In the genomic region with DNA sequence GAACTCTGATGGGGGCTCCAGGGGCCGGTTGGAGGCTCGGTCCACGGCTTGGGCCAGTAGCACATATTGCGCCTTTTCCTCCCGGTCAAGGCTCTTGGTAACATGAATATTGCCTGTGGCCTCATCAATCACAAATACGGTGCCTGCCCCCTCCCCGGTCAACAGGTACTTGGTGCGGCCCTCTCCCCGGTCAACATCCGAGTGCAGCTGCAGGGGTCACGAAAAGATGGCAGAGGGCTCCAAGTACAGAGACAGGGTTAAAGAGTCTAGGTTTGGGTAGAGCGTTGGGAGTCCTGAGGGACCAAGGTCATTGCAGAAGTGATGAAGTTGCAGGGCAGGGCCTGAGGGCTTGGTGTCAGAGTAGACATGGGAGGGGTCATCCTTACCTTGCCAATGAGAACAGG, we compare ENCODE assay signal across 22 cellular contexts. TPM values are rescaled to one million over a fixed set of nuclear protein-coding genes. Genes with fewer than 3 reads are reported as not detected.
DNase-seq lines count a peak whose midpoint lies in the region; ATAC-seq, FAIRE-seq and TF ChIP-seq lines count a peak whose summit lies in the region.
"Had no signal": no experiment of that assay in that cellular context is flagged by ENCODE, and none has a peak within 500 bp of the region (broad histone marks: within the 10 kb centered on the region; RNA-seq: fewer than 3 reads in every experiment).

No MANE protein-coding gene starts in this region.

- H3K9me3 Mint-ChIP-seq in stimulated activated memory B cell treated with anti-CD40 and anti-IgM and Interleukin-4, amounts not matched to agents 10 μg/mL and 1 μg/mL and 100 μg/mL, for 72 hours = no peaks in the 10 kb centered on the region
- H3K9me3 Mint-ChIP-seq: CD4-positive, CD25-positive, alpha-beta regulatory T cell; GM23338; T-cell had no signal

- in situ Hi-C loops in transverse colon (cut with MboI; ENCODE audit: low pct_ligation_motif_present in 1 of 4, low pct_unique_long_range_greater_than_20kb in 1 of 4, low sequenced_read_pairs in 3 of 4) = no loop called here

- 0 out of 22 replicates have a peak overlapping the region, but pooled peaks of 1 of the 11 experiments have one; percentile 29 for H3K27ac ChIP-seq in BLaER1 treated with 17β-estradiol and CSF1 and Interleukin-3, amounts not matched to agents 10 nM and 100 nM
- H3K27ac ChIP-seq in KMS-11 (no peak overlapping the region), kidney (ENCODE audit: low read depth in 2 of 2, low read length in 2 of 2) (no peak overlapping the region), osteoblast (ENCODE audit: low read depth, low read length) (no peak overlapping the region), transverse colon (no peak overlapping the region)

- peak overlapping the region in 6 of 11 experiments; percentile 96 to 100 (median 100); a peak in 10 of 22 replicates for H3K4me2 ChIP-seq in BLaER1 treated with 17β-estradiol and CSF1 and Interleukin-3, amounts not matched to agents 10 nM and 100 nM
- H3K4me2 ChIP-seq in KMS-11 (peak overlapping the region; percentile 96; the same call in 1 of the 2 replicates), osteoblast (ENCODE audit: insufficient read depth, low read length) (no peak overlapping the region)

- TF ChIP-seq EP300 in transverse colon (IDR thresholded peaks at IDR 0.05; ENCODE audit: low read depth) = no peak

- ATAC-seq in stimulated activated memory B cell treated with anti-CD40 and anti-IgM and Interleukin-4, amounts not matched to agents 10 μg/mL and 1 μg/mL and 100 μg/mL, for 72 hours = no peak

- TF ChIP-seq CTCF in KMS-11 (conservative IDR thresholded peaks at IDR 0.05; ENCODE audit: low read depth, low read length) (no peak), kidney (IDR thresholded peaks at IDR 0.05; ENCODE audit: borderline replicate concordance, extremely low read depth, insufficient read depth) (no peak), osteoblast (IDR thresholded peaks at IDR 0.05; ENCODE audit: extremely low read depth, low read depth, low read length) (no peak), transverse colon (IDR thresholded peaks at IDR 0.05) (no peak)

- intact Hi-C loops in kidney (cut with DNase I) = loop anchor here (5.0 kb wide), 1 partner anchor 68 kb away; no protein-coding TSS in a partner anchor
- intact Hi-C loops in transverse colon (cut with DNase I; ENCODE audit: low total_unique reads) = no loop called here

- peaks cover 12% of the 10 kb centered on the region for H3K27me3 Mint-ChIP-seq in stimulated activated memory B cell treated with anti-CD40 and anti-IgM and Interleukin-4, amounts not matched to agents 10 μg/mL and 1 μg/mL and 100 μg/mL, for 72 hours
- H3K27me3 Mint-ChIP-seq: CD4-positive, CD25-positive, alpha-beta regulatory T cell; T-cell had no signal

- TF ChIP-seq POLR2A in transverse colon (IDR thresholded peaks at IDR 0.05) = no peak

- H3K9ac ChIP-seq in BLaER1 treated with 17β-estradiol and CSF1 and Interleukin-3, amounts not matched to agents 10 nM and 100 nM = peak overlapping the region in 3 of 11 experiments; percentile 26 to 82 (median 81); a peak in 4 of 22 replicates
- H3K9ac ChIP-seq in KMS-11 = no peak overlapping the region
- no peak overlapping the region for H3K9ac ChIP-seq in kidney (ENCODE audit: low read length in 2 of 2)

- DNase-seq in kidney (peak; percentile 49), osteoblast (ENCODE audit: insufficient read length, low spot score, missing footprints) (peak; percentile 58), cerebellar nuclear complex (lab: John Stamatoyannopoulos, UW) (no peak), transverse colon (no peak)
- DNase-seq: Caco-2; CD4-positive, CD25-positive, alpha-beta regulatory T cell; MM.1S; NCI-H1048; NCI-H1417 treated with DMSO at 0.1 percent for 48 hours; NCI-H187; NCI-H748 treated with DMSO at 0.1 percent for 48 hours; NK-92 treated with Interleukin-12 subunit alpha and Interleukin-12 subunit beta, amount 100 ng/mL, for 24 hours had no signal

- H2AFZ ChIP-seq in KMS-11 (ENCODE audit: low read depth) (no peak overlapping the region), osteoblast (ENCODE audit: low read length) (no peak overlapping the region)
- H2AFZ ChIP-seq: GM23338 had no signal

- H3K9me3 ChIP-seq in BLaER1 treated with 17β-estradiol and CSF1 and Interleukin-3, amounts not matched to agents 10 nM and 100 nM (replicated peaks in 1 of 11) = no peaks in the 10 kb centered on the region
- no peaks in the 10 kb centered on the region for H3K9me3 ChIP-seq in kidney (ENCODE audit: control insufficient read depth in 1 of 2, low read length in 2 of 2)
- no peaks in the 10 kb centered on the region for H3K9me3 ChIP-seq in osteoblast (ENCODE audit: low read depth, low read length)
- no peaks in the 10 kb centered on the region for H3K9me3 ChIP-seq in transverse colon
- H3K9me3 ChIP-seq: Caco-2, HAP-1 had no signal

- no peak for FAIRE-seq in kidney (lab: Jason Lieb, UNC)
- FAIRE-seq: A204.1 had no signal

- peaks cover 15% of the 10 kb centered on the region for H3K36me3 Mint-ChIP-seq in stimulated activated memory B cell treated with anti-CD40 and anti-IgM and Interleukin-4, amounts not matched to agents 10 μg/mL and 1 μg/mL and 100 μg/mL, for 72 hours
- H3K36me3 Mint-ChIP-seq: CD4-positive, CD25-positive, alpha-beta regulatory T cell had no signal

- H3K27me3 ChIP-seq in BLaER1 treated with 17β-estradiol and CSF1 and Interleukin-3, amounts not matched to agents 10 nM and 100 nM = peaks cover 3 to 11% (median 8%) of the 10 kb centered on the region in 11 experiments; a peak in 15 of 22 replicates
- H3K27me3 ChIP-seq in KMS-11 (ENCODE audit: insufficient read depth, low read depth) = no peaks in the 10 kb centered on the region
- H3K27me3 ChIP-seq in osteoblast (ENCODE audit: insufficient read depth, low read length) = no peaks in the 10 kb centered on the region
- H3K27me3 ChIP-seq in transverse colon = no peaks in the 10 kb centered on the region

- no peak overlapping the region for H3K27ac Mint-ChIP-seq in stimulated activated memory B cell treated with anti-CD40 and anti-IgM and Interleukin-4, amounts not matched to agents 10 μg/mL and 1 μg/mL and 100 μg/mL, for 72 hours
- H3K27ac Mint-ChIP-seq: GM23338, T-cell had no signal

- 94 to 98% methylated on average over 7 to 12 of the region's 12 CpGs for WGBS in transverse colon (ENCODE audit: low coverage in 1 of 2), 2 donors

- H3K79me2 ChIP-seq in KMS-11 (ENCODE audit: insufficient read depth, low read depth) (no peaks in the 10 kb centered on the region), osteoblast (ENCODE audit: insufficient read depth, low read length) (no peaks in the 10 kb centered on the region)

- peaks cover 25% of the 10 kb centered on the region for H3K4me1 Mint-ChIP-seq in stimulated activated memory B cell treated with anti-CD40 and anti-IgM and Interleukin-4, amounts not matched to agents 10 μg/mL and 1 μg/mL and 100 μg/mL, for 72 hours

- H4K20me1 ChIP-seq in BLaER1 treated with 17β-estradiol and CSF1 and Interleukin-3, amounts not matched to agents 10 nM and 100 nM = peaks cover 20 to 48% (median 27%) of the 10 kb centered on the region in 11 experiments; a peak in 21 of 22 replicates
- no peaks in the 10 kb centered on the region for H4K20me1 ChIP-seq in KMS-11 (ENCODE audit: insufficient read depth)
- peaks cover 14% of the 10 kb centered on the region for H4K20me1 ChIP-seq in osteoblast (ENCODE audit: insufficient read depth, low read length)

- H3K4me1 ChIP-seq in BLaER1 treated with 17β-estradiol and CSF1 and Interleukin-3, amounts not matched to agents 10 nM and 100 nM = peaks cover 19 to 55% (median 36%) of the 10 kb centered on the region in 10 experiments; a peak in 19 of 20 replicates
- peaks cover 12% of the 10 kb centered on the region for H3K4me1 ChIP-seq in KMS-11 (ENCODE audit: low read depth, poor library complexity, severe bottlenecking)
- H3K4me1 ChIP-seq in kidney (ENCODE audit: control insufficient read depth in 1 of 2, insufficient read depth in 1 of 2, low read depth in 1 of 2, low read length in 2 of 2) = peaks cover 4 to 8% of the 10 kb centered on the region in 2 donors
- H3K4me1 ChIP-seq in osteoblast (ENCODE audit: insufficient read depth, low read length) = peaks cover 19% of the 10 kb centered on the region
- H3K4me1 ChIP-seq in transverse colon = peaks cover 10 to 26% (median 17%) of the 10 kb centered on the region in 4 donors

- H3K4me3 ChIP-seq in BLaER1 treated with 17β-estradiol and CSF1 and Interleukin-3, amounts not matched to agents 10 nM and 100 nM = no peak overlapping the region
- no peak overlapping the region for H3K4me3 ChIP-seq in KMS-11 (IDR thresholded peaks at IDR 0.05; ENCODE audit: insufficient read depth, low read depth, low read length)
- no peak overlapping the region for H3K4me3 ChIP-seq in kidney (ENCODE audit: low read length in 2 of 2)
- no peak overlapping the region for H3K4me3 ChIP-seq in osteoblast (ENCODE audit: insufficient read depth, low read length)
- no peak overlapping the region for H3K4me3 ChIP-seq in transverse colon
- H3K4me3 ChIP-seq: GM12878, HAP-1 had no signal

- H3K4me3 Mint-ChIP-seq in stimulated activated memory B cell treated with anti-CD40 and anti-IgM and Interleukin-4, amounts not matched to agents 10 μg/mL and 1 μg/mL and 100 μg/mL, for 72 hours = no peak overlapping the region

- H3K36me3 ChIP-seq in BLaER1 treated with 17β-estradiol and CSF1 and Interleukin-3, amounts not matched to agents 10 nM and 100 nM = peaks cover 16 to 21% (median 19%) of the 10 kb centered on the region in 11 experiments
- no peaks in the 10 kb centered on the region for H3K36me3 ChIP-seq in KMS-11 (ENCODE audit: insufficient read depth)
- peaks cover 7 to 10% of the 10 kb centered on the region in 2 donors for H3K36me3 ChIP-seq in kidney (ENCODE audit: control insufficient read depth in 1 of 2, insufficient read depth in 2 of 2, low read length in 2 of 2)
- H3K36me3 ChIP-seq in osteoblast (ENCODE audit: insufficient read depth, low read length) = peaks cover 16% of the 10 kb centered on the region
- peaks cover 0 to 10% (median 5%) of the 10 kb centered on the region in 4 donors for H3K36me3 ChIP-seq in transverse colon

RNA-seq across cellular contexts. Expression of gene CDH24, which starts 2.2 kb away (rescaled TPM):
- total RNA-seq in kidney = 5.1 TPM
- polyA plus RNA-seq in kidney (ENCODE audit: insufficient read depth, low read depth, low replicate concordance) = 5.4 TPM
- total RNA-seq in osteoblast = 3.3 and 3.5 TPM in 2 replicates
- total RNA-seq in transverse colon = 1 to 10 TPM; 1.2 to 6.0 (median 4.2) TPM

RNA-seq across cellular contexts. Expression of gene PSMB11, which starts 13.1 kb away (rescaled TPM):
- total RNA-seq in kidney (not detected), osteoblast (not detected in 2 replicates), transverse colon (not detected)
- not detected for polyA plus RNA-seq in kidney (ENCODE audit: insufficient read depth, low read depth, low replicate concordance)
- total RNA-seq: Caco-2; CD4-positive, CD25-positive, alpha-beta regulatory T cell; GM12878; LHCN-M2; NCI-H460 had no signal
- polyA plus RNA-seq: CD4-positive, CD25-positive, alpha-beta regulatory T cell; GM12878; GM23338 had no signal

RNA-seq across cellular contexts. Expression of gene PSMB5, which starts 20.4 kb away (rescaled TPM):
- total RNA-seq in kidney (87.1 TPM), osteoblast (162 and 164 TPM in 2 replicates), transverse colon (10 to 100 TPM in 3 of 4 donors, 1 to 10 TPM in 1; 8.6 to 85.1 (median 42.5) TPM)
- 190 TPM for polyA plus RNA-seq in kidney (ENCODE audit: insufficient read depth, low read depth, low replicate concordance)

RNA-seq across cellular contexts. Expression of gene ACIN1, which starts 39.8 kb away (rescaled TPM):
- total RNA-seq in kidney = 150 TPM
- 54.9 TPM for polyA plus RNA-seq in kidney (ENCODE audit: insufficient read depth, low read depth, low replicate concordance)
- total RNA-seq in osteoblast = 90.5 and 103 TPM in 2 replicates
- total RNA-seq in transverse colon = 100 to 1,000 TPM; 137 to 303 (median 222) TPM

RNA-seq across cellular contexts. Expression of gene C14orf119, which starts 40.2 kb away (rescaled TPM):
- total RNA-seq in kidney = 42.8 TPM
- polyA plus RNA-seq in kidney (ENCODE audit: insufficient read depth, low read depth, low replicate concordance) = 56.6 TPM
- 41.5 and 43.1 TPM in 2 replicates for total RNA-seq in osteoblast
- total RNA-seq in transverse colon = 10 to 100 TPM in 3 of 4 donors, 1 to 10 TPM in 1; 3.6 to 33.7 (median 32.0) TPM

Comparison
In these comparisons a context has a peak if more than half of its experiments do, and no peak if none do; other contexts are left out.
1. DNase-seq: peak in kidney (single experiment) and osteoblast (single experiment); none in cerebellar nuclear complex (0 of 2) and transverse colon (single experiment).